ENCODE assay signal across 23 cellular contexts in the genomic region with DNA sequence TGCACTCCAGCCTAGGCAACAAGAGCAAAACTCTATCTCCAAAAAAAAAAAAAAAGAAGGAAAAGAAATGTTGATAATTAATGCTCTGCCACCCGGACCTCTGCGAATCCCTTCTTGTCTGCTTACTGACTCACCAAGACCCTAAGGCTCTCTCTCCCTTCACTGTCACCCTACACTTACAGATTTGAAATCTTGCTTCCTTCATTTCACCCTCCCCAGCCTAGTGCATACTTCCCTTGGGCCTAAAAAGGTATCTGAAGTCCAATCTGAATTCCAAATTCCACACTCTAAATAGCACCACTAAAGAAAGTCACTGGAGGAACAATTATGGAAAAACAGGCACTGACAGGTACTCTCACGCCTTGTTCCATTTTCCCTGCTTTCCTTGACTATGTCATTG.
"Had no signal": no experiment of that assay in that cellular context is flagged by ENCODE, and none has a peak within 500 bp of the region (broad histone marks: within the 10 kb centered on the region; RNA-seq: fewer than 3 reads in every experiment).

No MANE protein-coding gene starts in this region.

- H3K27me3 ChIP-seq: foreskin keratinocyte, pancreas had no signal

- H3K4me2 ChIP-seq: smooth muscle cell had no signal

- H3K9me3 ChIP-seq: left ventricle myocardium inferior, pancreas, thoracic aorta had no signal

- H3K4me3 ChIP-seq: left ventricle myocardium inferior, pancreas, smooth muscle cell, thoracic aorta had no signal

- H3K27ac Mint-ChIP-seq: activated naive CD8-positive, alpha-beta T cell treated with anti-CD3 and anti-CD28 coated beads for 36 hours; stimulated activated effector memory CD8-positive, alpha-beta T cell treated with anti-CD3 and anti-CD28 coated beads, Interleukin-12 subunit alpha, Interleukin-12 subunit beta, amount 100 ng/mL, for 72 hours had no signal

- H3K4me3 Mint-ChIP-seq: activated naive CD8-positive, alpha-beta T cell treated with anti-CD3 and anti-CD28 coated beads for 36 hours; effector memory CD8-positive, alpha-beta T cell; naive B cell; stimulated activated effector memory CD8-positive, alpha-beta T cell treated with anti-CD3 and anti-CD28 coated beads, Interleukin-12 subunit alpha, Interleukin-12 subunit beta, amount 100 ng/mL, for 72 hours had no signal

- H3K4me1 ChIP-seq: foreskin keratinocyte, pancreas had no signal

- H3K9me3 Mint-ChIP-seq: activated naive CD8-positive, alpha-beta T cell treated with anti-CD3 and anti-CD28 coated beads for 36 hours; effector memory CD8-positive, alpha-beta T cell; naive B cell; stimulated activated effector memory CD8-positive, alpha-beta T cell treated with anti-CD3 and anti-CD28 coated beads, Interleukin-12 subunit alpha, Interleukin-12 subunit beta, amount 100 ng/mL, for 72 hours had no signal

- ATAC-seq: effector memory CD8-positive, alpha-beta T cell; foreskin keratinocyte; pancreas; sciatic nerve; SK-N-SH treated with all-trans-retinoic acid at 6 μM for 48 hours; stimulated activated effector memory CD8-positive, alpha-beta T cell treated with anti-CD3 and anti-CD28 coated beads, Interleukin-12 subunit alpha, Interleukin-12 subunit beta, amount 100 ng/mL, for 72 hours had no signal

- H3K36me3 ChIP-seq: left ventricle myocardium inferior, pancreas, thoracic aorta had no signal

- DNase-seq: activated CD4-positive, CD25-positive, alpha-beta regulatory T cell treated with anti-CD3 and anti-CD28 coated beads, Interleukin-2, amount 50 U/mL, for 72 hours; activated CD8-positive, alpha-beta memory T cell treated with anti-CD3 and anti-CD28 coated beads for 24 hours; activated CD8-positive, alpha-beta memory T cell treated with anti-CD3 and anti-CD28 coated beads, Interleukin-2, amount 50 U/mL, for 48 hours; activated gamma-delta T cell; activated naive CD8-positive, alpha-beta T cell treated with anti-CD3 and anti-CD28 coated beads for 36 hours; activated T-cell treated with anti-CD3 and anti-CD28 coated beads, Interleukin-2, amount 50 U/mL, for 48 hours; amniotic stem cell; effector memory CD8-positive, alpha-beta T cell; foreskin keratinocyte; hypothalamus; kidney glomerular epithelial cell; left ventricle myocardium inferior; naive B cell; stimulated activated CD4-positive, alpha-beta T cell treated with anti-CD3 and anti-CD28 coated beads, Interleukin-4, amount 100 ng/mL, for 1 hour; T-helper 1 cell; T1000 had no signal

- H3K27ac ChIP-seq: epithelial cell of prostate, foreskin keratinocyte, left ventricle myocardium inferior, pancreas, thoracic aorta had no signal

- H3K27me3 Mint-ChIP-seq: activated naive CD8-positive, alpha-beta T cell treated with anti-CD3 and anti-CD28 coated beads for 36 hours; effector memory CD8-positive, alpha-beta T cell; naive B cell had no signal

- H3K36me3 Mint-ChIP-seq: activated naive CD8-positive, alpha-beta T cell treated with anti-CD3 and anti-CD28 coated beads for 36 hours; naive B cell; stimulated activated effector memory CD8-positive, alpha-beta T cell treated with anti-CD3 and anti-CD28 coated beads, Interleukin-12 subunit alpha, Interleukin-12 subunit beta, amount 100 ng/mL, for 72 hours had no signal
